In the genomic region with DNA sequence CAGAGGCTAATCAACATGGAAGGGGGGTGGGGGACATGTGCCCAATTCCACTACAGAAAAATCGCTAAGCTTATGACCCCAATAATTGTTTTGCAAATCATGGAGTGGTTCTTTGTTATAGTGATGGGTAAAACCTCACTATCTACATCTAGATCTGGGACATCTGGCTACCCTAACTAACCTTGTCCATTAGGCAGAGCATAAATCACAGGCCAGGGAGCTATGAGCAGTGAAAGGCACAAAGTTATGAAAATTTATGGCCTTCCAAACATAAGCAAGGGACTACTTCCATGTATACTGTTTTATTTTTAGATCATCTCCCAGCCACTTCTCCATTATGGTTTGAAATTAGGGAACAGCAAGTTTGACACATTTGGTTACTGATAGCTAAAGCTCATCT, we compare ENCODE assay signal across 24 cellular contexts.
DNase-seq lines count a peak whose midpoint lies in the region; ATAC-seq, FAIRE-seq and TF ChIP-seq lines count a peak whose summit lies in the region.
"Had no signal": no experiment of that assay in that cellular context is flagged by ENCODE, and none has a peak within 500 bp of the region (broad histone marks: within the 10 kb centered on the region; RNA-seq: fewer than 3 reads in every experiment).

No MANE protein-coding gene starts in this region.

- no peaks in the 10 kb centered on the region for H3K9me3 ChIP-seq in K562 (replicated peaks; ENCODE audit: control insufficient read depth, insufficient read depth, low read depth, low read length)
- no peaks in the 10 kb centered on the region for H3K9me3 ChIP-seq in SJCRH30 (replicated peaks)
- H3K9me3 ChIP-seq: A549; BLaER1 treated with 17β-estradiol and CSF1 and Interleukin-3, amounts not matched to agents 10 nM and 100 nM; Caco-2 had no signal

- TF ChIP-seq CTCF in K562 (IDR thresholded peaks at IDR 0.05 in 2 of 3, conservative IDR thresholded peaks at IDR 0.05 in 1 of 3; ENCODE audit: insufficient read depth in 2 of 3, low read depth in 1 of 3, low read length in 3 of 3), result no peak
- no peak for TF ChIP-seq CTCF in mesothelial cell of epicardium (IDR thresholded peaks at IDR 0.05; ENCODE audit: unreplicated experiment)

- TF ChIP-seq EP300 in K562 (IDR thresholded peaks at IDR 0.05; ENCODE audit: low read length), result no peak

- no peak for TF ChIP-seq POLR2A in K562 (conservative IDR thresholded peaks at IDR 0.05)

- H3K9me3 Mint-ChIP-seq in mesothelial cell of epicardium, result peaks cover 6% of the 10 kb centered on the region
- H3K9me3 Mint-ChIP-seq: CD4-positive, alpha-beta T cell; CD8-positive, alpha-beta T cell had no signal

- H3K4me3 ChIP-seq in K562, result no peak overlapping the region
- H3K4me3 ChIP-seq in SJCRH30, result no peak overlapping the region
- H3K4me3 ChIP-seq: A549; BLaER1 treated with 17β-estradiol and CSF1 and Interleukin-3, amounts not matched to agents 10 nM and 100 nM had no signal

- H3K4me2 ChIP-seq in K562 (ENCODE audit: insufficient read depth, low read length), result no peak overlapping the region
- H3K4me2 ChIP-seq: A549 had no signal

- CTCF ChIA-PET in K562 (lab: Yijun Ruan, JAX; ENCODE audit: low intra/inter-chr PET ratio), result no interaction called here

- no peaks in the 10 kb centered on the region for H3K36me3 ChIP-seq in K562 (ENCODE audit: control insufficient read depth, insufficient read depth, low read length)
- H3K36me3 ChIP-seq in SJCRH30, result no peaks in the 10 kb centered on the region
- H3K36me3 ChIP-seq: BLaER1 treated with 17β-estradiol and CSF1 and Interleukin-3, amounts not matched to agents 10 nM and 100 nM had no signal

- H3K27me3 ChIP-seq in K562 (ENCODE audit: control insufficient read depth in 2 of 2, insufficient read depth in 2 of 2, low read length in 2 of 2) (no peaks in the 10 kb centered on the region), SJCRH30 (no peaks in the 10 kb centered on the region)
- H3K27me3 ChIP-seq: BLaER1 treated with 17β-estradiol and CSF1 and Interleukin-3, amounts not matched to agents 10 nM and 100 nM had no signal

- no peaks in the 10 kb centered on the region for H3K36me3 Mint-ChIP-seq in mesothelial cell of epicardium
- H3K36me3 Mint-ChIP-seq: CD14-positive monocyte; CD8-positive, alpha-beta T cell had no signal

- H3K4me3 Mint-ChIP-seq in mesothelial cell of epicardium, result no peak overlapping the region
- H3K4me3 Mint-ChIP-seq: B cell; CD14-positive monocyte; CD4-positive, alpha-beta T cell; CD8-positive, alpha-beta T cell had no signal

- intact Hi-C loops in K562 (cut with micrococcal nuclease), result no loop called here

- no peak overlapping the region for H3K9ac ChIP-seq in K562 (ENCODE audit: insufficient read depth in 1 of 2, low read depth in 2 of 2, low read length in 2 of 2)
- H3K9ac ChIP-seq: BLaER1 treated with 17β-estradiol and CSF1 and Interleukin-3, amounts not matched to agents 10 nM and 100 nM had no signal

- BruUV-seq in K562 (replicated peaks; lab: Mats Ljungman, UMichigan), result no TSS peak

- H4K20me1 ChIP-seq in K562 (replicated peaks; ENCODE audit: control insufficient read depth, insufficient read depth, low read length), result no peaks in the 10 kb centered on the region
- H4K20me1 ChIP-seq: BLaER1 treated with 17β-estradiol and CSF1 and Interleukin-3, amounts not matched to agents 10 nM and 100 nM had no signal

- WGBS in K562 (ENCODE audit: insufficient coverage, low coverage, missing lambda C conversion rate), result 4% methylated on average over 1 of the region's 1 CpG

- H3K4me1 ChIP-seq in K562 (replicated peaks in 1 of 2; ENCODE audit: control insufficient read depth in 2 of 2, insufficient read depth in 2 of 2, low read length in 2 of 2) (no peaks in the 10 kb centered on the region), SJCRH30 (no peaks in the 10 kb centered on the region)
- H3K4me1 ChIP-seq: A549, Caco-2 had no signal

- no peak for FAIRE-seq in K562 (lab: Jason Lieb, UNC)
- FAIRE-seq: A549, D721Med, G401.6, GM12891, GM19239 had no signal

- no peak overlapping the region for H3K27ac Mint-ChIP-seq in mesothelial cell of epicardium
- H3K27ac Mint-ChIP-seq: B cell; CD14-positive monocyte; CD4-positive, alpha-beta T cell; CD8-positive, alpha-beta T cell had no signal

- DNase-seq in DMS 273 (lab: John Stamatoyannopoulos, UW; ENCODE audit: unreplicated experiment) (peak; percentile 12), DMS 273 treated with DMSO at 0.1 percent for 48 hours (lab: John Stamatoyannopoulos, UW) (no peak), CD1c-positive myeloid dendritic cell (ENCODE audit: extremely low spot score) (peak; percentile 19), NCI-H69 (lab: John Stamatoyannopoulos, UW) (peak; percentile 4), K562 (ENCODE audit: extremely low read depth in 1 of 4, low spot score in 3 of 4) (no peak), SJCRH30 (no peak), mesothelial cell of epicardium (ENCODE audit: low spot score in 2 of 2, unreplicated experiment in 2 of 2) (no peak), anterior cingulate cortex (lab: John Stamatoyannopoulos, UW) (no peak)
- DNase-seq: AML-193; Caco-2; Calu3; CD4-positive, alpha-beta T cell; CD8-positive, alpha-beta T cell; DMS79 treated with DMSO at 0.1 percent for 48 hours; GF-D8 had no signal

- ATAC-seq in K562, result no peak
- ATAC-seq: A549; CD8-positive, alpha-beta T cell had no signal

- no peaks in the 10 kb centered on the region for H3K27me3 Mint-ChIP-seq in mesothelial cell of epicardium (ENCODE audit: low read depth)
- H3K27me3 Mint-ChIP-seq: B cell had no signal

- TF ChIP-seq RAD21 in K562 (CRISPR knock-in tag; conservative IDR thresholded peaks at IDR 0.05 in 1 of 2, IDR thresholded peaks at IDR 0.05 in 1 of 2), result no peak

- POLR2A ChIA-PET in K562 (lab: Yijun Ruan, JAX), result interaction anchor here (0.6 to 0.7 kb wide), 3 partner anchors 10 to 454 kb away, joined by 3 to 4 read pairs (median 4); no protein-coding TSS in a partner anchor

- no peaks in the 10 kb centered on the region for H3K79me2 ChIP-seq in K562 (ENCODE audit: control insufficient read depth, insufficient read depth, low read length)

- H3K27ac ChIP-seq in K562 (ENCODE audit: extremely low read depth, low read depth, low read length), result no peak overlapping the region
- no peak overlapping the region for H3K27ac ChIP-seq in SJCRH30
- H3K27ac ChIP-seq: 22Rv1; A549; BLaER1 treated with 17β-estradiol and CSF1 and Interleukin-3, amounts not matched to agents 10 nM and 100 nM had no signal

- peaks cover 1% of the 10 kb centered on the region for H3K4me1 Mint-ChIP-seq in mesothelial cell of epicardium
- H3K4me1 Mint-ChIP-seq: B cell, CD14-positive monocyte had no signal

- no peak overlapping the region for H2AFZ ChIP-seq in K562 (ENCODE audit: low read depth, low read length)

- H3K9me1 ChIP-seq in K562 (ENCODE audit: control insufficient read depth, insufficient read depth, low read length), result no peaks in the 10 kb centered on the region

- in situ Hi-C loops in K562 (cut with MboI), result no loop called here

TF ChIP-seq in K562, 482 proteins besides CTCF, POLR2A, EP300 and RAD21:
- TF ChIP-seq, protein P1, sequence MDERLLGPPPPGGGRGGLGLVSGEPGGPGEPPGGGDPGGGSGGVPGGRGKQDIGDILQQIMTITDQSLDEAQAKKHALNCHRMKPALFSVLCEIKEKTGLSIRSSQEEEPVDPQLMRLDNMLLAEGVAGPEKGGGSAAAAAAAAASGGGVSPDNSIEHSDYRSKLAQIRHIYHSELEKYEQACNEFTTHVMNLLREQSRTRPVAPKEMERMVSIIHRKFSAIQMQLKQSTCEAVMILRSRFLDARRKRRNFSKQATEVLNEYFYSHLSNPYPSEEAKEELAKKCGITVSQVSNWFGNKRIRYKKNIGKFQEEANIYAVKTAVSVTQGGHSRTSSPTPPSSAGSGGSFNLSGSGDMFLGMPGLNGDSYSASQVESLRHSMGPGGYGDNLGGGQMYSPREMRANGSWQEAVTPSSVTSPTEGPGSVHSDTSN (CRISPR knock-in tag; IDR thresholded peaks at IDR 0.05; ENCODE audit: low read depth), result no peak
- TF ChIP-seq, protein P1 (tag; conservative IDR thresholded peaks at IDR 0.05; ENCODE audit: low read depth), result peak; percentile 89
- TF ChIP-seq THRB (CRISPR knock-in tag; conservative IDR thresholded peaks at IDR 0.05) (no peak), MEIS2 (IDR thresholded peaks at IDR 0.05; ENCODE audit: partially characterized antibody) (peak; percentile 68)

Comparison
In these comparisons a context has a peak if more than half of its experiments do, and no peak if none do; other contexts are left out.
1. DNase-seq: peak in DMS 273 (single experiment), CD1c-positive myeloid dendritic cell (single experiment) and NCI-H69 (single experiment); none in DMS 273 treated with DMSO at 0.1 percent for 48 hours (single experiment), K562 (0 of 4), SJCRH30 (0 of 2), mesothelial cell of epicardium (0 of 2) and anterior cingulate cortex (0 of 58).